8 cellular contexts compared by ENCODE assay signal in the genomic region with DNA sequence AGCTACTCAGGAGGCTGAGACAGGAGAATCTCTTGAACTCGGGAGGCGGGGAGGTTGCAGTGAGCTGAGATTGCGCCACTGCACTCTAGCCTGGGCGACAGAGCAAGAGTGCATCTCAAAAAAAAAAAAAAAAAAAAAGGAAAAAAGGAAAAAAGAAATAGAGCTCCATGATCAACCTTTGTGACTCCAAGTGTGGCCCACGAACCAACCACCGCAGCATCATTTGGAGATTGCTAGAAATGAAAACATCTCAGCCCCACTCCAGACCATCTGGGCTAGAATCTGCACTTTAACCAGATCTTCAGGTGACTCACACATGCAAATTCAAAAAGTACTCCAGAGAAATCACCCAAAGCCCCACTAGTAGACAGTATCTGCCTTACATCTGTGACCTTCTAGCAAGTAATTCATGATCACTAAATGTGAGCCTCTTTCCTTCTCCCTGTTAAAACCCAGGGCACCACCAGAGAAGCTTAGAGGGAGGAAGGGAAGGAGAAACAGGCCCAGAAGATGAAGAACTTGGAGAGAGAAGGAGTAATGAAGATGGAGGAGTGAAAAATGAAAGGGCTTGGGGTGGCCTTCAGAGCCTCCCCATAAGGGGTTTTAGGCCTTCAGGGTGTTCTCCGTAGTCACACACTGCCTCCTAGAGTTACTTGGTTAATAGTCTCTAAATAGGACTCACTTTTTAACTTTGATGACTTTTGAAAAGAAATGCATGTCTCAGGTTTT.
A peak's percentile ranks its signal among the peaks of the same experiment; 100 is the strongest.
DNase-seq lines count a peak whose midpoint lies in the region; ATAC-seq, FAIRE-seq and TF ChIP-seq lines count a peak whose summit lies in the region.

No MANE protein-coding gene starts in this region.

- H3K27ac ChIP-seq in VCaP, result no peak overlapping the region

- H3K4me3 ChIP-seq in epithelial cell of esophagus (ENCODE audit: low read length), result no peak overlapping the region

- DNase-seq in epithelial cell of esophagus (ENCODE audit: low read depth) (peak; percentile 35), pons (ENCODE audit: low spot score) (peak; percentile 54), RCC 7860 (ENCODE audit: low spot score) (no peak), iPS-NIHi11 (ENCODE audit: low spot score) (no peak), ureter (ENCODE audit: low spot score) (no peak)

- peak; percentile 61 for ATAC-seq in HG03095 (IDR thresholded peaks at IDR 0.05; ENCODE audit: unreplicated experiment)

- peak; percentile 27; the same call in 1 of the 2 replicates for TF ChIP-seq CTCF in GM12874 (IDR thresholded peaks at IDR 0.05; ENCODE audit: insufficient read depth, low read depth, low read length)
- peak; percentile 68 for TF ChIP-seq CTCF in VCaP (conservative IDR thresholded peaks at IDR 0.05)
- TF ChIP-seq CTCF in epithelial cell of esophagus (IDR thresholded peaks at IDR 0.05; ENCODE audit: insufficient read depth, low read depth, low read length, missing control alignments), result peak; percentile 29

- FAIRE-seq in RCC 7860 (lab: Jason Lieb, UNC), result no peak

Comparison
In these comparisons a context has a peak if more than half of its experiments do, and no peak if none do; other contexts are left out.
1. DNase-seq: peak in epithelial cell of esophagus (single experiment) and pons (single experiment); none in RCC 7860 (single experiment), iPS-NIHi11 (single experiment) and ureter (single experiment).
2. Peak in every context shown above with its lines, with median percentiles within 50 percentile points of each other: CTCF ChIP-seq.